ENCODE assay signal across 1 cellular context in the genomic region with DNA sequence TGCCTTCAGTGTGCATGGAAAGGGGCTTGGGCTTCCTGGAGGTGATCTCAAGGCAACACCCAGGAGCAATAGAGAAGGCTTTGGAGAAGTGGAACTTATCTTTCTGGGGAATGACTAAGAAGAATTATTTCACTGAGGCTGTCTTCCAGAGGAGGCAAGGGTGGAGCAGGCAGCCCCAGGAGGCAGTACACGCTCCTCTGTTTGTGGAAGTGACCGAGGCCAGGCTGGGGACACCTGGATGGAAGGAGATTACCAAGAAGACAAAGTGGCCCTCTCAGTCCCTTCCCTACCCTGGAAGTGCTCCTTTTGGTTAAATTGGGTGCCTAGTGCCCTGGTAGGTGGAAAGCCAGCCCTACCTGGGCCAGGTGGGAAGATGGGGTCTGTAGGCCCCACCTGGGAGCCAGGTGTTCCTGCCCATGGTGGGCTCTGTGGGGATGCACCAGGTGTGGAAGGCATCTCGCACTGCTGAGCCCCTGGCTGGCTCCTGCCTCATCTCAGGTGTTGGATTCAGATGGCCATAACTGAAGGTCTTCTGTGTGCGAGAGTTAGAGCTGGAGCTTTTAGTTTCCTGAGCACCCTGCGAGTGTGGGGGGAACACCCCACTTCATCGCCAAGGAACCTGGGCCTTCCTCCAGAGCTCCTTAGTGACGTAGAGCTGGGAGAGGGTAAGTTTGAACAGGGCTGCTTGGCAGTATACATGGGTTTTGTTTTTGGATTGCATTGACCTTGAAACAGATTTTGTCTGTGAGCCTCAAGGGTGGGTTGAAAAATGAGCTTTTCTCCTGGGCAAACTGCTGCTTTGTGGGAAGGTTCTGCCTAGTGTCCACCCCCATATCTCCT.
A peak's percentile ranks its signal among the peaks of the same experiment; 100 is the strongest.
TF ChIP-seq lines count a peak whose summit lies in the region.

No MANE protein-coding gene starts in this region.

TF ChIP-seq in K562, 482 proteins besides CTCF, POLR2A, EP300 and RAD21 (continued from another document and continues in another):
- TF ChIP-seq SP1 (CRISPR knock-in tag; IDR thresholded peaks at IDR 0.05) (no peak), TAF9B (IDR thresholded peaks at IDR 0.05; ENCODE audit: partially characterized antibody) (no peak), ZNF780A (CRISPR knock-in tag; IDR thresholded peaks at IDR 0.05) (no peak), JUND (IDR thresholded peaks at IDR 0.05; ENCODE audit: borderline replicate concordance, low read depth, low read length) (0 out of 2 replicates have a peak, but pooled peaks have one; percentile 34), JUND (tag; IDR thresholded peaks at IDR 0.05; ENCODE audit: borderline replicate concordance, low read depth, low read length) (peak; percentile 57; the same call in 1 of the 3 replicates), ZNF134 (CRISPR knock-in tag; conservative IDR thresholded peaks at IDR 0.05) (no peak), FOXP1 (CRISPR knock-in tag; IDR thresholded peaks at IDR 0.05) (no peak), ZBTB1 (CRISPR knock-in tag; IDR thresholded peaks at IDR 0.05; ENCODE audit: borderline replicate concordance, low read depth) (no peak), SPI1 (IDR thresholded peaks at IDR 0.05; ENCODE audit: borderline replicate concordance, low read depth, low read length) (peak; percentile 42; the same call in 1 of the 2 replicates), KAT2B (IDR thresholded peaks at IDR 0.05; ENCODE audit: low read depth, low read length) (no peak), ARID1B (IDR thresholded peaks at IDR 0.05) (peak; percentile 41), STAT5A (IDR thresholded peaks at IDR 0.05; ENCODE audit: borderline replicate concordance, low read length) (no peak), ZNF133 (CRISPR knock-in tag; IDR thresholded peaks at IDR 0.05) (no peak), NFE2 (IDR thresholded peaks at IDR 0.05; ENCODE audit: low read depth) (peak; percentile 77), ZNF124 (CRISPR knock-in tag; IDR thresholded peaks at IDR 0.05) (no peak), RCOR1 (IDR thresholded peaks at IDR 0.05; ENCODE audit: borderline replicate concordance in 1 of 2, low read depth in 2 of 2, low read length in 2 of 2) (peak in 1 of 2 experiments; percentile 30; a peak in 1 of 4 replicates), FOXK2 (conservative IDR thresholded peaks at IDR 0.05 in 1 of 2, IDR thresholded peaks at IDR 0.05 in 1 of 2; ENCODE audit: low read depth in 2 of 2) (no peak), BACH1 (tag; IDR thresholded peaks at IDR 0.05) (no peak), ZNF561 (CRISPR knock-in tag; conservative IDR thresholded peaks at IDR 0.05) (no peak), FOSL1 (tag; conservative IDR thresholded peaks at IDR 0.05) (0 out of 2 replicates have a peak, but pooled peaks have one; percentile 3), LCOR (CRISPR knock-in tag; IDR thresholded peaks at IDR 0.05) (no peak), TCF3 (CRISPR knock-in tag; IDR thresholded peaks at IDR 0.05) (peak; percentile 14; the same call in 1 of the 2 replicates), KLF1 (tag; IDR thresholded peaks at IDR 0.05) (no peak), GATA2 (CRISPR knock-in tag; IDR thresholded peaks at IDR 0.05) (no peak), HNRNPLL (IDR thresholded peaks at IDR 0.05; ENCODE audit: low read depth, low read length, poor library complexity, severe bottlenecking) (no peak), TAF7 (tag; IDR thresholded peaks at IDR 0.05) (no peak), ZEB2 (IDR thresholded peaks at IDR 0.05) (peak; percentile 77), MTF1 (CRISPR knock-in tag; IDR thresholded peaks at IDR 0.05; ENCODE audit: borderline replicate concordance) (no peak), SMARCC2 (IDR thresholded peaks at IDR 0.05; ENCODE audit: low read depth) (no peak)
- TF ChIP-seq, protein P1, sequence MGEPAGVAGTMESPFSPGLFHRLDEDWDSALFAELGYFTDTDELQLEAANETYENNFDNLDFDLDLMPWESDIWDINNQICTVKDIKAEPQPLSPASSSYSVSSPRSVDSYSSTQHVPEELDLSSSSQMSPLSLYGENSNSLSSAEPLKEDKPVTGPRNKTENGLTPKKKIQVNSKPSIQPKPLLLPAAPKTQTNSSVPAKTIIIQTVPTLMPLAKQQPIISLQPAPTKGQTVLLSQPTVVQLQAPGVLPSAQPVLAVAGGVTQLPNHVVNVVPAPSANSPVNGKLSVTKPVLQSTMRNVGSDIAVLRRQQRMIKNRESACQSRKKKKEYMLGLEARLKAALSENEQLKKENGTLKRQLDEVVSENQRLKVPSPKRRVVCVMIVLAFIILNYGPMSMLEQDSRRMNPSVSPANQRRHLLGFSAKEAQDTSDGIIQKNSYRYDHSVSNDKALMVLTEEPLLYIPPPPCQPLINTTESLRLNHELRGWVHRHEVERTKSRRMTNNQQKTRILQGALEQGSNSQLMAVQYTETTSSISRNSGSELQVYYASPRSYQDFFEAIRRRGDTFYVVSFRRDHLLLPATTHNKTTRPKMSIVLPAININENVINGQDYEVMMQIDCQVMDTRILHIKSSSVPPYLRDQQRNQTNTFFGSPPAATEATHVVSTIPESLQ (CRISPR knock-in tag; IDR thresholded peaks at IDR 0.05): no peak
- TF ChIP-seq, protein P2, sequence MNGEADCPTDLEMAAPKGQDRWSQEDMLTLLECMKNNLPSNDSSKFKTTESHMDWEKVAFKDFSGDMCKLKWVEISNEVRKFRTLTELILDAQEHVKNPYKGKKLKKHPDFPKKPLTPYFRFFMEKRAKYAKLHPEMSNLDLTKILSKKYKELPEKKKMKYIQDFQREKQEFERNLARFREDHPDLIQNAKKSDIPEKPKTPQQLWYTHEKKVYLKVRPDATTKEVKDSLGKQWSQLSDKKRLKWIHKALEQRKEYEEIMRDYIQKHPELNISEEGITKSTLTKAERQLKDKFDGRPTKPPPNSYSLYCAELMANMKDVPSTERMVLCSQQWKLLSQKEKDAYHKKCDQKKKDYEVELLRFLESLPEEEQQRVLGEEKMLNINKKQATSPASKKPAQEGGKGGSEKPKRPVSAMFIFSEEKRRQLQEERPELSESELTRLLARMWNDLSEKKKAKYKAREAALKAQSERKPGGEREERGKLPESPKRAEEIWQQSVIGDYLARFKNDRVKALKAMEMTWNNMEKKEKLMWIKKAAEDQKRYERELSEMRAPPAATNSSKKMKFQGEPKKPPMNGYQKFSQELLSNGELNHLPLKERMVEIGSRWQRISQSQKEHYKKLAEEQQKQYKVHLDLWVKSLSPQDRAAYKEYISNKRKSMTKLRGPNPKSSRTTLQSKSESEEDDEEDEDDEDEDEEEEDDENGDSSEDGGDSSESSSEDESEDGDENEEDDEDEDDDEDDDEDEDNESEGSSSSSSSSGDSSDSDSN (IDR thresholded peaks at IDR 0.05; ENCODE audit: borderline replicate concordance in 1 of 2, low read depth in 2 of 2, low read length in 2 of 2): peak in 1 of 2 experiments; percentile 79; a peak in 1 of 4 replicates
- TF ChIP-seq, protein P3, sequence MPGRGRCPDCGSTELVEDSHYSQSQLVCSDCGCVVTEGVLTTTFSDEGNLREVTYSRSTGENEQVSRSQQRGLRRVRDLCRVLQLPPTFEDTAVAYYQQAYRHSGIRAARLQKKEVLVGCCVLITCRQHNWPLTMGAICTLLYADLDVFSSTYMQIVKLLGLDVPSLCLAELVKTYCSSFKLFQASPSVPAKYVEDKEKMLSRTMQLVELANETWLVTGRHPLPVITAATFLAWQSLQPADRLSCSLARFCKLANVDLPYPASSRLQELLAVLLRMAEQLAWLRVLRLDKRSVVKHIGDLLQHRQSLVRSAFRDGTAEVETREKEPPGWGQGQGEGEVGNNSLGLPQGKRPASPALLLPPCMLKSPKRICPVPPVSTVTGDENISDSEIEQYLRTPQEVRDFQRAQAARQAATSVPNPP (IDR thresholded peaks at IDR 0.05; ENCODE audit: borderline replicate concordance, insufficient read depth, insufficient read length): no peak
- TF ChIP-seq, protein P4, sequence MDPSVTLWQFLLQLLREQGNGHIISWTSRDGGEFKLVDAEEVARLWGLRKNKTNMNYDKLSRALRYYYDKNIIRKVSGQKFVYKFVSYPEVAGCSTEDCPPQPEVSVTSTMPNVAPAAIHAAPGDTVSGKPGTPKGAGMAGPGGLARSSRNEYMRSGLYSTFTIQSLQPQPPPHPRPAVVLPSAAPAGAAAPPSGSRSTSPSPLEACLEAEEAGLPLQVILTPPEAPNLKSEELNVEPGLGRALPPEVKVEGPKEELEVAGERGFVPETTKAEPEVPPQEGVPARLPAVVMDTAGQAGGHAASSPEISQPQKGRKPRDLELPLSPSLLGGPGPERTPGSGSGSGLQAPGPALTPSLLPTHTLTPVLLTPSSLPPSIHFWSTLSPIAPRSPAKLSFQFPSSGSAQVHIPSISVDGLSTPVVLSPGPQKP (CRISPR knock-in tag; IDR thresholded peaks at IDR 0.05): no peak
- TF ChIP-seq, protein P5, sequence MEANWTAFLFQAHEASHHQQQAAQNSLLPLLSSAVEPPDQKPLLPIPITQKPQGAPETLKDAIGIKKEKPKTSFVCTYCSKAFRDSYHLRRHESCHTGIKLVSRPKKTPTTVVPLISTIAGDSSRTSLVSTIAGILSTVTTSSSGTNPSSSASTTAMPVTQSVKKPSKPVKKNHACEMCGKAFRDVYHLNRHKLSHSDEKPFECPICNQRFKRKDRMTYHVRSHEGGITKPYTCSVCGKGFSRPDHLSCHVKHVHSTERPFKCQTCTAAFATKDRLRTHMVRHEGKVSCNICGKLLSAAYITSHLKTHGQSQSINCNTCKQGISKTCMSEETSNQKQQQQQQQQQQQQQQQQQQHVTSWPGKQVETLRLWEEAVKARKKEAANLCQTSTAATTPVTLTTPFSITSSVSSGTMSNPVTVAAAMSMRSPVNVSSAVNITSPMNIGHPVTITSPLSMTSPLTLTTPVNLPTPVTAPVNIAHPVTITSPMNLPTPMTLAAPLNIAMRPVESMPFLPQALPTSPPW (CRISPR knock-in tag; IDR thresholded peaks at IDR 0.05): peak; percentile 24; the same call in 1 of the 2 replicates
- TF ChIP-seq, protein P6, sequence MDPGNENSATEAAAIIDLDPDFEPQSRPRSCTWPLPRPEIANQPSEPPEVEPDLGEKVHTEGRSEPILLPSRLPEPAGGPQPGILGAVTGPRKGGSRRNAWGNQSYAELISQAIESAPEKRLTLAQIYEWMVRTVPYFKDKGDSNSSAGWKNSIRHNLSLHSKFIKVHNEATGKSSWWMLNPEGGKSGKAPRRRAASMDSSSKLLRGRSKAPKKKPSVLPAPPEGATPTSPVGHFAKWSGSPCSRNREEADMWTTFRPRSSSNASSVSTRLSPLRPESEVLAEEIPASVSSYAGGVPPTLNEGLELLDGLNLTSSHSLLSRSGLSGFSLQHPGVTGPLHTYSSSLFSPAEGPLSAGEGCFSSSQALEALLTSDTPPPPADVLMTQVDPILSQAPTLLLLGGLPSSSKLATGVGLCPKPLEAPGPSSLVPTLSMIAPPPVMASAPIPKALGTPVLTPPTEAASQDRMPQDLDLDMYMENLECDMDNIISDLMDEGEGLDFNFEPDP (CRISPR knock-in tag; IDR thresholded peaks at IDR 0.05): no peak
- TF ChIP-seq, protein P7, sequence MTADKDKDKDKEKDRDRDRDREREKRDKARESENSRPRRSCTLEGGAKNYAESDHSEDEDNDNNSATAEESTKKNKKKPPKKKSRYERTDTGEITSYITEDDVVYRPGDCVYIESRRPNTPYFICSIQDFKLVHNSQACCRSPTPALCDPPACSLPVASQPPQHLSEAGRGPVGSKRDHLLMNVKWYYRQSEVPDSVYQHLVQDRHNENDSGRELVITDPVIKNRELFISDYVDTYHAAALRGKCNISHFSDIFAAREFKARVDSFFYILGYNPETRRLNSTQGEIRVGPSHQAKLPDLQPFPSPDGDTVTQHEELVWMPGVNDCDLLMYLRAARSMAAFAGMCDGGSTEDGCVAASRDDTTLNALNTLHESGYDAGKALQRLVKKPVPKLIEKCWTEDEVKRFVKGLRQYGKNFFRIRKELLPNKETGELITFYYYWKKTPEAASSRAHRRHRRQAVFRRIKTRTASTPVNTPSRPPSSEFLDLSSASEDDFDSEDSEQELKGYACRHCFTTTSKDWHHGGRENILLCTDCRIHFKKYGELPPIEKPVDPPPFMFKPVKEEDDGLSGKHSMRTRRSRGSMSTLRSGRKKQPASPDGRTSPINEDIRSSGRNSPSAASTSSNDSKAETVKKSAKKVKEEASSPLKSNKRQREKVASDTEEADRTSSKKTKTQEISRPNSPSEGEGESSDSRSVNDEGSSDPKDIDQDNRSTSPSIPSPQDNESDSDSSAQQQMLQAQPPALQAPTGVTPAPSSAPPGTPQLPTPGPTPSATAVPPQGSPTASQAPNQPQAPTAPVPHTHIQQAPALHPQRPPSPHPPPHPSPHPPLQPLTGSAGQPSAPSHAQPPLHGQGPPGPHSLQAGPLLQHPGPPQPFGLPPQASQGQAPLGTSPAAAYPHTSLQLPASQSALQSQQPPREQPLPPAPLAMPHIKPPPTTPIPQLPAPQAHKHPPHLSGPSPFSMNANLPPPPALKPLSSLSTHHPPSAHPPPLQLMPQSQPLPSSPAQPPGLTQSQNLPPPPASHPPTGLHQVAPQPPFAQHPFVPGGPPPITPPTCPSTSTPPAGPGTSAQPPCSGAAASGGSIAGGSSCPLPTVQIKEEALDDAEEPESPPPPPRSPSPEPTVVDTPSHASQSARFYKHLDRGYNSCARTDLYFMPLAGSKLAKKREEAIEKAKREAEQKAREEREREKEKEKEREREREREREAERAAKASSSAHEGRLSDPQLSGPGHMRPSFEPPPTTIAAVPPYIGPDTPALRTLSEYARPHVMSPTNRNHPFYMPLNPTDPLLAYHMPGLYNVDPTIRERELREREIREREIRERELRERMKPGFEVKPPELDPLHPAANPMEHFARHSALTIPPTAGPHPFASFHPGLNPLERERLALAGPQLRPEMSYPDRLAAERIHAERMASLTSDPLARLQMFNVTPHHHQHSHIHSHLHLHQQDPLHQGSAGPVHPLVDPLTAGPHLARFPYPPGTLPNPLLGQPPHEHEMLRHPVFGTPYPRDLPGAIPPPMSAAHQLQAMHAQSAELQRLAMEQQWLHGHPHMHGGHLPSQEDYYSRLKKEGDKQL (CRISPR knock-in tag; IDR thresholded peaks at IDR 0.05; ENCODE audit: borderline replicate concordance): no peak
- TF ChIP-seq, protein P8, sequence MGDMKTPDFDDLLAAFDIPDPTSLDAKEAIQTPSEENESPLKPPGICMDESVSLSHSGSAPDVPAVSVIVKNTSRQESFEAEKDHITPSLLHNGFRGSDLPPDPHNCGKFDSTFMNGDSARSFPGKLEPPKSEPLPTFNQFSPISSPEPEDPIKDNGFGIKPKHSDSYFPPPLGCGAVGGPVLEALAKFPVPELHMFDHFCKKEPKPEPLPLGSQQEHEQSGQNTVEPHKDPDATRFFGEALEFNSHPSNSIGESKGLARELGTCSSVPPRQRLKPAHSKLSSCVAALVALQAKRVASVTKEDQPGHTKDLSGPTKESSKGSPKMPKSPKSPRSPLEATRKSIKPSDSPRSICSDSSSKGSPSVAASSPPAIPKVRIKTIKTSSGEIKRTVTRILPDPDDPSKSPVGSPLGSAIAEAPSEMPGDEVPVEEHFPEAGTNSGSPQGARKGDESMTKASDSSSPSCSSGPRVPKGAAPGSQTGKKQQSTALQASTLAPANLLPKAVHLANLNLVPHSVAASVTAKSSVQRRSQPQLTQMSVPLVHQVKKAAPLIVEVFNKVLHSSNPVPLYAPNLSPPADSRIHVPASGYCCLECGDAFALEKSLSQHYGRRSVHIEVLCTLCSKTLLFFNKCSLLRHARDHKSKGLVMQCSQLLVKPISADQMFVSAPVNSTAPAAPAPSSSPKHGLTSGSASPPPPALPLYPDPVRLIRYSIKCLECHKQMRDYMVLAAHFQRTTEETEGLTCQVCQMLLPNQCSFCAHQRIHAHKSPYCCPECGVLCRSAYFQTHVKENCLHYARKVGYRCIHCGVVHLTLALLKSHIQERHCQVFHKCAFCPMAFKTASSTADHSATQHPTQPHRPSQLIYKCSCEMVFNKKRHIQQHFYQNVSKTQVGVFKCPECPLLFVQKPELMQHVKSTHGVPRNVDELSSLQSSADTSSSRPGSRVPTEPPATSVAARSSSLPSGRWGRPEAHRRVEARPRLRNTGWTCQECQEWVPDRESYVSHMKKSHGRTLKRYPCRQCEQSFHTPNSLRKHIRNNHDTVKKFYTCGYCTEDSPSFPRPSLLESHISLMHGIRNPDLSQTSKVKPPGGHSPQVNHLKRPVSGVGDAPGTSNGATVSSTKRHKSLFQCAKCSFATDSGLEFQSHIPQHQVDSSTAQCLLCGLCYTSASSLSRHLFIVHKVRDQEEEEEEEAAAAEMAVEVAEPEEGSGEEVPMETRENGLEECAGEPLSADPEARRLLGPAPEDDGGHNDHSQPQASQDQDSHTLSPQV (IDR thresholded peaks at IDR 0.05): 0 out of 2 replicates have a peak, but pooled peaks have one; percentile 32
